Comparison of ENCODE assay signal across 23 cellular contexts in genomic region chr14:68076451-68076850, GRCh38.
DNase-seq lines count a peak whose midpoint lies in the region; ATAC-seq, FAIRE-seq and TF ChIP-seq lines count a peak whose summit lies in the region.
"Had no signal": no experiment of that assay in that cellular context is flagged by ENCODE, and none has a peak within 500 bp of the region (broad histone marks: within the 10 kb centered on the region; RNA-seq: fewer than 3 reads in every experiment).

No MANE protein-coding gene starts in this region.

- H3K4me2 ChIP-seq in astrocyte (ENCODE audit: low read length) (no peak overlapping the region), smooth muscle cell (no peak overlapping the region)
- H3K4me2 ChIP-seq: BLaER1 had no signal

- H3K9me3 ChIP-seq in astrocyte (ENCODE audit: insufficient read depth, low read depth, low read length) (no peaks in the 10 kb centered on the region), smooth muscle cell (replicated peaks; ENCODE audit: low read depth) (peaks cover 9% of the 10 kb centered on the region)

- H3K79me2 ChIP-seq in astrocyte (ENCODE audit: insufficient read depth, low read length) (no peaks in the 10 kb centered on the region), smooth muscle cell (ENCODE audit: low read depth) (no peaks in the 10 kb centered on the region)

- H3K4me1 ChIP-seq in astrocyte (ENCODE audit: insufficient read depth, low read length) (no peaks in the 10 kb centered on the region), smooth muscle cell (ENCODE audit: low read depth) (peaks cover 18% of the 10 kb centered on the region)

- no peaks in the 10 kb centered on the region for H3K36me3 ChIP-seq in astrocyte (ENCODE audit: insufficient read depth, low read length)
- H3K36me3 ChIP-seq in smooth muscle cell (ENCODE audit: low read depth): no peaks in the 10 kb centered on the region
- H3K36me3 ChIP-seq: brain microvascular endothelial cell, thoracic aorta had no signal

- peaks cover 6% of the 10 kb centered on the region for H3F3A ChIP-seq in smooth muscle cell (ENCODE audit: low read depth)

- FAIRE-seq in astrocyte (lab: Jason Lieb, UNC): no peak
- FAIRE-seq: D721Med had no signal

- ATAC-seq in activated T-cell treated with anti-CD3 and anti-CD28 coated beads, Interleukin-2, amount 50 U/mL, for 72 hours (replicated peaks in 1 of 2): no peak
- ATAC-seq in HG03432 (IDR thresholded peaks at IDR 0.05; ENCODE audit: unreplicated experiment): no peak
- no peak for ATAC-seq in omental fat pad (ENCODE audit: low FRiP score)
- ATAC-seq: Right ventricle myocardium inferior; stimulated activated effector memory CD8-positive, alpha-beta T cell treated with anti-CD3 and anti-CD28 coated beads, Interleukin-12 subunit alpha, Interleukin-12 subunit beta, amount 100 ng/mL, for 72 hours had no signal

- no peak overlapping the region for H3K9ac ChIP-seq in astrocyte (ENCODE audit: low read length)
- no peak overlapping the region for H3K9ac ChIP-seq in smooth muscle cell (ENCODE audit: low read depth)
- H3K9ac ChIP-seq: BLaER1 had no signal

- no peak overlapping the region for H3K27ac ChIP-seq in astrocyte (ENCODE audit: low read depth, low read length)
- peak overlapping the region; percentile 39 for H3K27ac ChIP-seq in smooth muscle cell (ENCODE audit: low read depth)
- H3K27ac ChIP-seq: 22Rv1, BLaER1, brain microvascular endothelial cell, thoracic aorta, VCaP had no signal

- no peaks in the 10 kb centered on the region for H3K27me3 ChIP-seq in astrocyte (ENCODE audit: insufficient read depth, low read length)
- no peaks in the 10 kb centered on the region for H3K27me3 ChIP-seq in smooth muscle cell (ENCODE audit: low read depth)
- H3K27me3 ChIP-seq: BLaER1, brain microvascular endothelial cell had no signal

- TF ChIP-seq CTCF in astrocyte (IDR thresholded peaks at IDR 0.05; ENCODE audit: insufficient read depth, low read depth, low read length): no peak
- TF ChIP-seq CTCF in fibroblast of villous mesenchyme (IDR thresholded peaks at IDR 0.05; ENCODE audit: insufficient read depth, low read depth, low read length): no peak
- no peak for TF ChIP-seq CTCF in smooth muscle cell (IDR thresholded peaks at IDR 0.05; ENCODE audit: borderline replicate concordance, insufficient read depth, poor library complexity, severe bottlenecking)
- no peak for TF ChIP-seq CTCF in omental fat pad (IDR thresholded peaks at IDR 0.05)

- H2AFZ ChIP-seq in astrocyte (ENCODE audit: low read depth, low read length): no peak overlapping the region
- no peak overlapping the region for H2AFZ ChIP-seq in smooth muscle cell (ENCODE audit: low read depth)

- no peaks in the 10 kb centered on the region for H3K27me3 Mint-ChIP-seq in activated T-cell treated with anti-CD3 and anti-CD28 coated beads, Interleukin-2, amount 50 U/mL, for 72 hours (ENCODE audit: low read depth)
- H3K27me3 Mint-ChIP-seq in astrocyte (ENCODE audit: low read depth, unreplicated experiment): no peaks in the 10 kb centered on the region
- H3K27me3 Mint-ChIP-seq: activated naive CD4-positive, alpha-beta T cell treated with anti-CD3 and anti-CD28 coated beads, Interleukin-2, amount 10 ng/mL, durations not matched to agents 7 days and 5 days had no signal

- H3K36me3 Mint-ChIP-seq in activated T-cell treated with anti-CD3 and anti-CD28 coated beads, Interleukin-2, amount 50 U/mL, for 72 hours (ENCODE audit: insufficient read depth in 2 of 2): peaks cover 9 to 15% of the 10 kb centered on the region in 2 donors
- H3K36me3 Mint-ChIP-seq in astrocyte (ENCODE audit: low read depth, unreplicated experiment): peaks cover 3% of the 10 kb centered on the region
- H3K36me3 Mint-ChIP-seq: stimulated activated effector memory CD8-positive, alpha-beta T cell treated with anti-CD3 and anti-CD28 coated beads, Interleukin-12 subunit alpha, Interleukin-12 subunit beta, amount 100 ng/mL, for 72 hours had no signal

- no peak for DNase-seq in activated T-cell treated with anti-CD3 and anti-CD28 coated beads, Interleukin-2, amount 50 U/mL, for 72 hours
- DNase-seq in activated T-cell treated with anti-CD3 and anti-CD28 coated beads, Interleukin-2, amount 50 U/mL, for 1 hour: no peak
- DNase-seq in astrocyte (ENCODE audit: low read depth) (peak; percentile 57), fibroblast of villous mesenchyme (ENCODE audit: low read depth) (peak; percentile 9), smooth muscle cell (lab: John Stamatoyannopoulos, UW; ENCODE audit: unreplicated experiment) (no peak), omental fat pad (ENCODE audit: low spot score) (no peak)
- no peak for DNase-seq in activated naive CD4-positive, alpha-beta T cell treated with anti-CD3 and anti-CD28 coated beads, Interleukin-2, amount 50 U/mL, for 16 hours
- DNase-seq: activated CD4-positive, alpha-beta T cell treated with anti-CD3 and anti-CD28 coated beads, Interleukin-2, amount 50 U/mL, for 4 hours; activated naive CD4-positive, alpha-beta T cell treated with anti-CD3 and anti-CD28 coated beads, Interleukin-2, amount 10 ng/mL, durations not matched to agents 7 days and 5 days; activated T-cell treated with anti-CD3 and anti-CD28 coated beads for 4 hours; brain microvascular endothelial cell; hypothalamus; NCI-H1930; NCI-H510A had no signal

- H4K20me1 ChIP-seq in astrocyte (ENCODE audit: insufficient read depth, low read length): no peaks in the 10 kb centered on the region
- H4K20me1 ChIP-seq in smooth muscle cell (ENCODE audit: low read depth): no peaks in the 10 kb centered on the region
- H4K20me1 ChIP-seq: BLaER1 had no signal

- H3K4me1 Mint-ChIP-seq in activated T-cell treated with anti-CD3 and anti-CD28 coated beads, Interleukin-2, amount 50 U/mL, for 72 hours (ENCODE audit: low read depth): no peaks in the 10 kb centered on the region
- H3K4me1 Mint-ChIP-seq in astrocyte (ENCODE audit: low read depth, unreplicated experiment): peaks cover 6% of the 10 kb centered on the region
- H3K4me1 Mint-ChIP-seq: activated naive CD4-positive, alpha-beta T cell treated with anti-CD3 and anti-CD28 coated beads, Interleukin-2, amount 10 ng/mL, durations not matched to agents 7 days and 5 days; stimulated activated effector memory CD8-positive, alpha-beta T cell treated with anti-CD3 and anti-CD28 coated beads, Interleukin-12 subunit alpha, Interleukin-12 subunit beta, amount 100 ng/mL, for 72 hours had no signal

- H3K4me3 ChIP-seq in astrocyte (ENCODE audit: insufficient read depth, low read depth, low read length): no peak overlapping the region
- H3K4me3 ChIP-seq in fibroblast of villous mesenchyme (ENCODE audit: low read depth, low read length): no peak overlapping the region
- no peak overlapping the region for H3K4me3 ChIP-seq in smooth muscle cell
- H3K4me3 ChIP-seq: BLaER1, thoracic aorta had no signal

- no peak overlapping the region for H3K4me3 Mint-ChIP-seq in activated T-cell treated with anti-CD3 and anti-CD28 coated beads, Interleukin-2, amount 50 U/mL, for 72 hours
- no peak overlapping the region for H3K4me3 Mint-ChIP-seq in astrocyte (ENCODE audit: unreplicated experiment)
- H3K4me3 Mint-ChIP-seq: activated naive CD4-positive, alpha-beta T cell treated with anti-CD3 and anti-CD28 coated beads, Interleukin-2, amount 10 ng/mL, durations not matched to agents 7 days and 5 days; mesothelial cell of epicardium; stimulated activated effector memory CD8-positive, alpha-beta T cell treated with anti-CD3 and anti-CD28 coated beads, Interleukin-12 subunit alpha, Interleukin-12 subunit beta, amount 100 ng/mL, for 72 hours had no signal

- 93% methylated on average over 1 of the region's 1 CpG for WGBS in smooth muscle cell (ENCODE audit: low lambda C conversion rate)

- H3K9me3 Mint-ChIP-seq in activated T-cell treated with anti-CD3 and anti-CD28 coated beads, Interleukin-2, amount 50 U/mL, for 72 hours: peaks cover 9 to 11% of the 10 kb centered on the region in 2 donors
- H3K9me3 Mint-ChIP-seq in astrocyte (ENCODE audit: unreplicated experiment): peaks cover 10% of the 10 kb centered on the region

- peak overlapping the region; percentile 71 for H3K27ac Mint-ChIP-seq in activated T-cell treated with anti-CD3 and anti-CD28 coated beads, Interleukin-2, amount 50 U/mL, for 72 hours
- no peak overlapping the region for H3K27ac Mint-ChIP-seq in astrocyte (ENCODE audit: unreplicated experiment)
- H3K27ac Mint-ChIP-seq: activated naive CD4-positive, alpha-beta T cell treated with anti-CD3 and anti-CD28 coated beads, Interleukin-2, amount 10 ng/mL, durations not matched to agents 7 days and 5 days; stimulated activated effector memory CD8-positive, alpha-beta T cell treated with anti-CD3 and anti-CD28 coated beads, Interleukin-12 subunit alpha, Interleukin-12 subunit beta, amount 100 ng/mL, for 72 hours had no signal

Comparison
In these comparisons a context has a peak if more than half of its experiments do, and no peak if none do; other contexts are left out.
1. DNase-seq: peak in astrocyte (single experiment) and fibroblast of villous mesenchyme (single experiment); none in activated T-cell treated with anti-CD3 and anti-CD28 coated beads, Interleukin-2, amount 50 U/mL, for 72 hours (0 of 2), activated T-cell treated with anti-CD3 and anti-CD28 coated beads, Interleukin-2, amount 50 U/mL, for 1 hour (single experiment), smooth muscle cell (single experiment), activated naive CD4-positive, alpha-beta T cell treated with anti-CD3 and anti-CD28 coated beads, Interleukin-2, amount 50 U/mL, for 16 hours (single experiment) and omental fat pad (single experiment).